In genomic region chr22:31192513-31192912, GRCh38 we compare ENCODE assay signal across 1 cellular context.
TF ChIP-seq lines count a peak whose summit lies in the region.

No MANE protein-coding gene starts in this region.

TF ChIP-seq in HEK293, 187 proteins besides CTCF, POLR2A, EP300 and RAD21 (continued from another document):
- TF ChIP-seq, protein P1, sequence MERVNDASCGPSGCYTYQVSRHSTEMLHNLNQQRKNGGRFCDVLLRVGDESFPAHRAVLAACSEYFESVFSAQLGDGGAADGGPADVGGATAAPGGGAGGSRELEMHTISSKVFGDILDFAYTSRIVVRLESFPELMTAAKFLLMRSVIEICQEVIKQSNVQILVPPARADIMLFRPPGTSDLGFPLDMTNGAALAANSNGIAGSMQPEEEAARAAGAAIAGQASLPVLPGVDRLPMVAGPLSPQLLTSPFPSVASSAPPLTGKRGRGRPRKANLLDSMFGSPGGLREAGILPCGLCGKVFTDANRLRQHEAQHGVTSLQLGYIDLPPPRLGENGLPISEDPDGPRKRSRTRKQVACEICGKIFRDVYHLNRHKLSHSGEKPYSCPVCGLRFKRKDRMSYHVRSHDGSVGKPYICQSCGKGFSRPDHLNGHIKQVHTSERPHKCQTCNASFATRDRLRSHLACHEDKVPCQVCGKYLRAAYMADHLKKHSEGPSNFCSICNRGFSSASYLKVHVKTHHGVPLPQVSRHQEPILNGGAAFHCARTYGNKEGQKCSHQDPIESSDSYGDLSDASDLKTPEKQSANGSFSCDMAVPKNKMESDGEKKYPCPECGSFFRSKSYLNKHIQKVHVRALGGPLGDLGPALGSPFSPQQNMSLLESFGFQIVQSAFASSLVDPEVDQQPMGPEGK (tag by site-specific recombination; IDR thresholded peaks at IDR 0.05): peak; percentile 33; the same call in 1 of the 2 replicates
- TF ChIP-seq IKZF3 (tag by site-specific recombination; IDR thresholded peaks at IDR 0.05): peak; percentile 40; the same call in 1 of the 2 replicates
- TF ChIP-seq TCF7L2 (IDR thresholded peaks at IDR 0.05; ENCODE audit: borderline replicate concordance, low read depth, low read length): no peak
- TF ChIP-seq ZNF138 (tag by site-specific recombination; IDR thresholded peaks at IDR 0.05; ENCODE audit: borderline replicate concordance): no peak
- TF ChIP-seq GLIS2 (tag by site-specific recombination; IDR thresholded peaks at IDR 0.05): no peak
- peak; percentile 73 for TF ChIP-seq OSR2 (tag by site-specific recombination; IDR thresholded peaks at IDR 0.05)
- TF ChIP-seq GLIS1 (tag by site-specific recombination; IDR thresholded peaks at IDR 0.05): peak; percentile 50
- no peak for TF ChIP-seq ZNF23 (tag by site-specific recombination; IDR thresholded peaks at IDR 0.05; ENCODE audit: borderline replicate concordance)
- TF ChIP-seq PRDM10 (tag by site-specific recombination; IDR thresholded peaks at IDR 0.05): peak; percentile 32; the same call in 1 of the 2 replicates
